In genomic region chr10:79266092-79266491, GRCh38 we compare ENCODE assay signal across 8 cellular contexts.
DNase-seq lines count a peak whose midpoint lies in the region; ATAC-seq and TF ChIP-seq lines count a peak whose summit lies in the region.

No MANE protein-coding gene starts in this region.

- no peaks in the 10 kb centered on the region for H3K9me3 ChIP-seq in left ventricle myocardium inferior (replicated peaks)
- H3K9me3 ChIP-seq in transverse colon: no peaks in the 10 kb centered on the region

- no peak for TF ChIP-seq POLR2A in transverse colon (IDR thresholded peaks at IDR 0.05)

- no peaks in the 10 kb centered on the region for H3K79me2 ChIP-seq in GM23338 (replicated peaks; ENCODE audit: insufficient read depth)

- WGBS in transverse colon (ENCODE audit: low coverage in 1 of 2), 2 donors: 61% methylated on average over 6 of the region's 6 CpGs; no CpG with 5 or more reads in 1 of the 2 donors

- H3K36me3 Mint-ChIP-seq in GM23338 (ENCODE audit: low read depth): peaks cover 5% of the 10 kb centered on the region; the same call in 2 of the 3 replicates

- H3K4me1 ChIP-seq in left ventricle myocardium inferior: peaks cover 100% of the 10 kb centered on the region
- peaks cover 24 to 72% (median 46%) of the 10 kb centered on the region in 4 donors for H3K4me1 ChIP-seq in transverse colon
- no peaks in the 10 kb centered on the region for H3K4me1 ChIP-seq in GM23338 (ENCODE audit: insufficient read depth)

- H3K9me3 Mint-ChIP-seq in GM23338: no peaks in the 10 kb centered on the region

- ATAC-seq in GM18511 (IDR thresholded peaks at IDR 0.05; ENCODE audit: unreplicated experiment): peak; percentile 48
- peak; percentile 35 for ATAC-seq in HG02588 (IDR thresholded peaks at IDR 0.05; ENCODE audit: unreplicated experiment)
- no peak for ATAC-seq in GM23338

- no peak for TF ChIP-seq EP300 in transverse colon (IDR thresholded peaks at IDR 0.05; ENCODE audit: low read depth)

- peak; percentile 37 for DNase-seq in RPMI7951 (ENCODE audit: low read depth)
- no peak for DNase-seq in left ventricle myocardium inferior
- no peak for DNase-seq in transverse colon
- no peak for DNase-seq in GDM1 (lab: John Stamatoyannopoulos, UW)
- DNase-seq in GM23338 (ENCODE audit: low spot score): no peak
- DNase-seq in activated naive CD4-positive, alpha-beta T cell (lab: John Stamatoyannopoulos, UW): no peak

- H3K36me3 ChIP-seq in left ventricle myocardium inferior: peaks cover 8% of the 10 kb centered on the region
- H3K36me3 ChIP-seq in transverse colon: no peaks in the 10 kb centered on the region
- H3K36me3 ChIP-seq in GM23338 (ENCODE audit: insufficient read depth): no peaks in the 10 kb centered on the region

- in situ Hi-C loops in transverse colon (cut with MboI; ENCODE audit: low pct_ligation_motif_present in 1 of 4, low pct_unique_long_range_greater_than_20kb in 1 of 4, low sequenced_read_pairs in 3 of 4): no loop called here

- H3K4me3 ChIP-seq in left ventricle myocardium inferior (peak overlapping the region; percentile 40), transverse colon (no peak overlapping the region), GM23338 (no peak overlapping the region)

- no peak overlapping the region for H3K4me2 ChIP-seq in GM23338

- H3K27ac Mint-ChIP-seq in GM23338: no peak overlapping the region

- H2AFZ ChIP-seq in GM23338: no peak overlapping the region

- H3F3A ChIP-seq in GM23338 (replicated peaks; ENCODE audit: low read depth): no peaks in the 10 kb centered on the region

- no peaks in the 10 kb centered on the region for H3K27me3 ChIP-seq in left ventricle myocardium inferior (ENCODE audit: low read depth)
- H3K27me3 ChIP-seq in transverse colon: no peaks in the 10 kb centered on the region
- no peaks in the 10 kb centered on the region for H3K27me3 ChIP-seq in GM23338 (ENCODE audit: insufficient read depth)

- no peaks in the 10 kb centered on the region for H3K9me2 ChIP-seq in GM23338 (ENCODE audit: insufficient read depth)

- intact Hi-C loops in left ventricle myocardium inferior (cut with micrococcal nuclease) (no loop called here), transverse colon (cut with DNase I; ENCODE audit: low total_unique reads) (no loop called here)

- peaks cover 30% of the 10 kb centered on the region for H3K27me3 Mint-ChIP-seq in GM23338 (ENCODE audit: insufficient read depth, low read depth, poor library complexity)

- no peak overlapping the region for H3K4me3 Mint-ChIP-seq in GM23338

- peaks cover 4% of the 10 kb centered on the region for H4K20me1 ChIP-seq in GM23338 (replicated peaks; ENCODE audit: insufficient read depth)

- peaks cover 15% of the 10 kb centered on the region for H3K4me1 Mint-ChIP-seq in GM23338

- TF ChIP-seq CTCF in left ventricle myocardium inferior (IDR thresholded peaks at IDR 0.05; ENCODE audit: borderline replicate concordance): no peak
- no peak for TF ChIP-seq CTCF in transverse colon (IDR thresholded peaks at IDR 0.05)
- no peak for TF ChIP-seq CTCF in GM23338 (conservative IDR thresholded peaks at IDR 0.05; ENCODE audit: low read depth in 2 of 2)

- H3K27ac ChIP-seq in left ventricle myocardium inferior (replicated peaks): peak overlapping the region; percentile 93
- peak overlapping the region; percentile 64 to 81 (median 75) for H3K27ac ChIP-seq in transverse colon
- no peak overlapping the region for H3K27ac ChIP-seq in GM23338 (ENCODE audit: low read depth)

TF ChIP-seq in GM23338, 12 proteins besides CTCF, POLR2A, EP300 and RAD21 (continues in another document):
- TF ChIP-seq ETS1 (IDR thresholded peaks at IDR 0.05) (no peak), POLR2AphosphoS5 (IDR thresholded peaks at IDR 0.05; ENCODE audit: low read depth) (no peak), EZH2phosphoT487 (IDR thresholded peaks at IDR 0.05; ENCODE audit: unreplicated experiment) (no peak), ZNF462 (CRISPR knock-in tag; IDR thresholded peaks at IDR 0.05) (no peak), CREB1 (CRISPR knock-in tag; IDR thresholded peaks at IDR 0.05; ENCODE audit: low read depth) (no peak), JUNB (IDR thresholded peaks at IDR 0.05; ENCODE audit: unreplicated experiment) (no peak), EZH2 (IDR thresholded peaks at IDR 0.05; ENCODE audit: low read depth, unreplicated experiment) (no peak), ZNF331 (CRISPR knock-in tag; IDR thresholded peaks at IDR 0.05; ENCODE audit: low read depth) (no peak), ZNF114 (CRISPR knock-in tag; IDR thresholded peaks at IDR 0.05) (no peak), STAT1 (IDR thresholded peaks at IDR 0.05; ENCODE audit: unreplicated experiment) (no peak)
